ENCODE assay signal across 8 cellular contexts in the genomic region with DNA sequence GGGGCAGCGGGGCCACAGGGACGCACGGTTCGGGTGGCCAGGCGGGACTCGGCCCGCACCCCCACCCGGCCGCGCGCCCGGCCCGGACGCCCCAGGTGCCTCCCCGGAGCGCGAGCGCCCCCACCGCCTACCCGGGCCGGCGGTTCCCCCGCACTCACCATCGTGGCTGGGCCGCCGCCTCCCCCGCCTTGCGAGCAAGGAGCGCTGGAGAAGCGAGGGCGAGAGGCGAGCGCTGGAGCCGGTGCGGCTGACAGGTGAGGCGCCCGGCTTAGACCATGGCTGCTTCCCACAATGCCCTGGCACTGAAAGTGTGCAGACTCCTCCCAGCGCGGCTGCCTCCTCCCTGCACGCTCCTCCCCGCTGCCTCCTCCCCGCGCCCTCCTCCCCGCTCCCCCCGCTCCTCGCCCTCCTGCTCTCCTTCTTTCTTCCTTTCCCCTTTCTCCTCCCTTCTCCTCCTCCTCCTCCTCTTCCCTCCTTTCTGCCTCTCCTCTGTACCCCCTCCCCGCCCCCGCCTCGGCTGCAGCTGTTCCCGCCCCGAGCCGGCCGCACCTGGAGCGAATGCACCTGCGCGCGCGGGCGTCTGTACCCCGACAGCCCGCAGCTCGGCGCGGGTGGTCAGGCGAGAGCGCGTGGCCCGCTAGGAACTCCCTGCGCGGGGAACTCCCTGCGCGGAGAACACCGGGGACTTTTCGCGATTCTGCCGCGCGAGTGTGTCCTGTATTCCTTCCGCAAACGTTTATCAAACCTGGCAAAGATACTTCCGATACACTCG. TPM values are rescaled to one million over a fixed set of nuclear protein-coding genes. Genes with fewer than 3 reads are reported as not detected.
DNase-seq lines count a peak whose midpoint lies in the region; ATAC-seq and TF ChIP-seq lines count a peak whose summit lies in the region.

A gene (minus strand): TSS at position 293 of the 772 bp plus-strand sequence. CDS start 132 bp downstream, at position 161.

- H3K27ac Mint-ChIP-seq in central memory CD8-positive, alpha-beta T cell (ENCODE audit: low read depth) = peak within 1 kb of the TSS; percentile 78

- H3K4me1 Mint-ChIP-seq in central memory CD8-positive, alpha-beta T cell = peaks cover 12% of the 10 kb centered on the region

- no peaks in the 10 kb centered on the region for H3K9me3 ChIP-seq in AG04450 (ENCODE audit: control insufficient read depth, insufficient read depth, low read length)

- H3K27me3 ChIP-seq in AG04450 (ENCODE audit: control insufficient read depth, insufficient read depth, low read length) = no peaks in the 10 kb centered on the region

- intact Hi-C loops in left colon (cut with DNase I, micrococcal nuclease) = no loop called here

- ATAC-seq in GM18861 (IDR thresholded peaks at IDR 0.05; ENCODE audit: unreplicated experiment) (peak; percentile 59), HG03064 (IDR thresholded peaks at IDR 0.05; ENCODE audit: low read depth, unreplicated experiment) (peak; percentile 68), left colon (peak; percentile 96)
- peak; percentile 91 to 94 for ATAC-seq in activated CD4-positive, CD25-positive, alpha-beta regulatory T cell treated with anti-CD3 and anti-CD28 coated beads, Interleukin-2, amount 50 U/mL, for 24 hours
- ATAC-seq in central memory CD8-positive, alpha-beta T cell (replicated peaks; ENCODE audit: extremely low read depth, poor library complexity, severe bottlenecking) = peak; percentile 87

- TF ChIP-seq CTCF in AG04450 (IDR thresholded peaks at IDR 0.05; ENCODE audit: low read depth, low read length) = no peak

- no peaks in the 10 kb centered on the region for H3K9me3 Mint-ChIP-seq in central memory CD8-positive, alpha-beta T cell

- H3K27me3 Mint-ChIP-seq in central memory CD8-positive, alpha-beta T cell = no peaks in the 10 kb centered on the region

- POLR2A ChIA-PET in AG04450 (lab: Yijun Ruan, JAX) = interaction anchor here (0.6 kb wide), 1 partner anchor 93 kb away, joined by 4 read pairs; no protein-coding TSS in a partner anchor

- CTCF ChIA-PET in AG04450 (lab: Charles Lee) = no interaction called here

- H3K27ac ChIP-seq in AG04450 (ENCODE audit: low read depth, low read length) = no peak within 1 kb of the TSS

- peak within 1 kb of the TSS; percentile 69 for H3K4me3 ChIP-seq in AG04450 (ENCODE audit: low read depth, low read length)

- H3K4me3 Mint-ChIP-seq in central memory CD8-positive, alpha-beta T cell = peak within 1 kb of the TSS; percentile 86

- DNase-seq in AG04450 (ENCODE audit: low read depth, low spot score) = no peak
- peak; percentile 82 for DNase-seq in NCI-H2171 (lab: John Stamatoyannopoulos, UW)
- peak; percentile 43 to 63 for DNase-seq in central memory CD8-positive, alpha-beta T cell (ENCODE audit: low spot score in 2 of 2)
- DNase-seq in left colon = peak; percentile 86 to 88
- peak; percentile 72 to 77 for DNase-seq in stimulated activated CD4-positive, alpha-beta T cell treated with anti-CD3 and anti-CD28 coated beads, Interleukin-2, amount 100 ng/mL, for 24 hours

- H3K36me3 Mint-ChIP-seq in central memory CD8-positive, alpha-beta T cell (ENCODE audit: insufficient read depth) = peaks cover 5% of the 10 kb centered on the region

RNA-seq across cellular contexts. Expression of the gene that starts here (rescaled TPM):
- polyA plus RNA-seq in AG04450 (2011; rRNA removed) = 2.3 and 2.9 TPM in 2 replicates
- 1.1 and 1.4 TPM in 2 replicates for polyA minus RNA-seq in AG04450 (2011; rRNA and poly(A)+ RNA removed)
- total RNA-seq in left colon = 10 to 100 TPM in 1 of 2 donors, 1 to 10 TPM in 1; 7.0 to 13.5 TPM
